ENCODE assay signal across 19 cellular contexts in the genomic region with DNA sequence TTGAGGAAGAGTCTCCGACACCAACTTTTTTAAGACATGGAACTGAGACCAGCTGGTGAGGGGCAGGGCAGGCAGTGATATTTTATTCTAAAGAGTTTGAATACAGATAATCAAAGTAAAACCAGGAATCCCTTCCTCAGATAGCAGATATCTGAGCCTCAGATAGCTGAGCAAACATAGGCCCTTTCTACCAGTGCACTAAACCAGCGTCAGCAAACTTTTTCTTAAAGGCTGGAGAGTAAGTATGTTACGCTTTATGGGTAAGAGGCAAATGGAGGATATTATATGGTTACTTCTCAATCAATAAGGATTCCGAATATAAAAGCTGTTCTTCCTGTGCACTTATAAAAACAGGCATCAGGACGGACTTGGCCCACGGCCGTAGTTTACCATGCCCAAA.
A peak's percentile ranks its signal among the peaks of the same experiment; 100 is the strongest.
DNase-seq lines count a peak whose midpoint lies in the region; ATAC-seq and TF ChIP-seq lines count a peak whose summit lies in the region.
"Had no signal": no experiment of that assay in that cellular context is flagged by ENCODE, and none has a peak within 500 bp of the region (broad histone marks: within the 10 kb centered on the region; RNA-seq: fewer than 3 reads in every experiment).

No MANE protein-coding gene starts in this region.

- no peak overlapping the region for H2BK120ac ChIP-seq in IMR-90 (ENCODE audit: low read depth, low read length)

- H3K4me1 ChIP-seq in IMR-90 (ENCODE audit: control insufficient read depth, insufficient read depth, low read length) (peaks cover 10% of the 10 kb centered on the region; the same call in 1 of the 2 replicates), hepatocyte (ENCODE audit: insufficient read depth) (peaks cover 16% of the 10 kb centered on the region), mucosa of descending colon (ENCODE audit: low read depth) (peaks cover 12% of the 10 kb centered on the region)

- H3K9me2 ChIP-seq in hepatocyte (replicated peaks; ENCODE audit: insufficient read depth): no peaks in the 10 kb centered on the region

- H3K9ac ChIP-seq in IMR-90 (ENCODE audit: low read depth, low read length): no peak overlapping the region
- H3K9ac ChIP-seq: BLaER1 had no signal

- TF ChIP-seq CTCF in IMR-90 (conservative IDR thresholded peaks at IDR 0.05; ENCODE audit: low read depth, low read length): no peak
- no peak for TF ChIP-seq CTCF in hepatocyte (IDR thresholded peaks at IDR 0.05; ENCODE audit: poor library complexity)
- no peak for TF ChIP-seq CTCF in mucosa of descending colon (IDR thresholded peaks at IDR 0.05)
- TF ChIP-seq CTCF in type B pancreatic cell (conservative IDR thresholded peaks at IDR 0.05): no peak
- TF ChIP-seq CTCF in foreskin fibroblast (IDR thresholded peaks at IDR 0.05; ENCODE audit: low read depth, low read length): no peak
- no peak for TF ChIP-seq CTCF in osteocyte (IDR thresholded peaks at IDR 0.05)

- 0 out of 2 replicates have a peak overlapping the region, but pooled peaks have one; percentile 5 for H2BK20ac ChIP-seq in IMR-90 (ENCODE audit: low read depth, low read length)

- H3K79me2 ChIP-seq in hepatocyte: no peaks in the 10 kb centered on the region

- no peaks in the 10 kb centered on the region for H3K27me3 ChIP-seq in IMR-90 (ENCODE audit: control insufficient read depth, insufficient read depth, low read length)
- no peaks in the 10 kb centered on the region for H3K27me3 ChIP-seq in hepatocyte
- H3K27me3 ChIP-seq: BLaER1 had no signal

- H3K79me1 ChIP-seq in IMR-90 (ENCODE audit: low read depth in 1 of 2, low read length in 2 of 2): no peaks in the 10 kb centered on the region

- H2BK15ac ChIP-seq in IMR-90 (ENCODE audit: low read depth, low read length): no peak overlapping the region

- H3K9me3 Mint-ChIP-seq in type B pancreatic cell (no peaks in the 10 kb centered on the region), osteocyte (ENCODE audit: unreplicated experiment) (peaks cover 4% of the 10 kb centered on the region)
- H3K9me3 Mint-ChIP-seq: H9 had no signal

- no peak overlapping the region for H3K27ac ChIP-seq in IMR-90 (ENCODE audit: insufficient read depth, low read length)
- peak overlapping the region; percentile 50 for H3K27ac ChIP-seq in hepatocyte
- H3K27ac ChIP-seq: 22Rv1, BLaER1, C4-2B had no signal

- POLR2A ChIA-PET in IMR-90 (lab: Charles Lee; ENCODE audit: unreplicated experiment): no interaction called here

- H2AK5ac ChIP-seq in IMR-90 (ENCODE audit: low read depth, low read length): no peak overlapping the region

- no peak overlapping the region for H2BK5ac ChIP-seq in IMR-90 (ENCODE audit: low read depth, low read length, poor library complexity, severe bottlenecking)

- intact Hi-C loops in IMR-90 (cut with micrococcal nuclease): no loop called here
- intact Hi-C loops in mucosa of descending colon (cut with DNase I, micrococcal nuclease): no loop called here

- H3K27me3 Mint-ChIP-seq in type B pancreatic cell (no peaks in the 10 kb centered on the region), osteocyte (ENCODE audit: unreplicated experiment) (no peaks in the 10 kb centered on the region)
- H3K27me3 Mint-ChIP-seq: B cell; CD4-positive, CD25-positive, alpha-beta regulatory T cell had no signal

- no peak overlapping the region for H2AK9ac ChIP-seq in IMR-90 (replicated peaks; ENCODE audit: low read depth, low read length, poor library complexity)

- no peak overlapping the region for H4K5ac ChIP-seq in IMR-90 (ENCODE audit: low read depth, low read length)

- H3K23ac ChIP-seq in IMR-90 (ENCODE audit: low read depth, low read length): no peak overlapping the region

- H4K20me1 ChIP-seq in IMR-90 (ENCODE audit: insufficient read depth, low read length): no peaks in the 10 kb centered on the region
- H4K20me1 ChIP-seq in hepatocyte (ENCODE audit: insufficient read depth, poor library complexity, severe bottlenecking): no peaks in the 10 kb centered on the region
- H4K20me1 ChIP-seq: BLaER1 had no signal

- no peak for TF ChIP-seq POLR2A in IMR-90 (IDR thresholded peaks at IDR 0.05; ENCODE audit: low read depth, low read length)

- ATAC-seq in IMR-90 (ENCODE audit: low read depth) (no peak), mucosa of descending colon (peak; percentile 57)
- ATAC-seq: CD8-positive, alpha-beta T cell; GM23338; HCT116 had no signal

- no peak overlapping the region for H3K18ac ChIP-seq in IMR-90 (ENCODE audit: low read depth, low read length)

- no peak overlapping the region for H4K91ac ChIP-seq in IMR-90 (ENCODE audit: insufficient read depth, low read depth, low read length)

- H4K8ac ChIP-seq in IMR-90 (ENCODE audit: low read depth in 2 of 2, low read length in 2 of 2): no peak overlapping the region

- CTCF ChIA-PET in IMR-90 (lab: Yijun Ruan, JAX): no interaction called here

- peak overlapping the region; percentile 5 for H3K27ac Mint-ChIP-seq in type B pancreatic cell
- no peak overlapping the region for H3K27ac Mint-ChIP-seq in osteocyte (ENCODE audit: unreplicated experiment)
- H3K27ac Mint-ChIP-seq: B cell; CD4-positive, CD25-positive, alpha-beta regulatory T cell; CD8-positive, alpha-beta T cell; GM23338 had no signal

- H3K9me1 ChIP-seq in IMR-90 (ENCODE audit: insufficient read depth, low read length): peaks cover 5% of the 10 kb centered on the region

- no peak overlapping the region for H3K56ac ChIP-seq in IMR-90 (ENCODE audit: extremely low read depth, insufficient read depth, low read length)

- no peak overlapping the region for H3K14ac ChIP-seq in IMR-90 (replicated peaks; ENCODE audit: low read depth, low read length)

- H3K4me2 ChIP-seq in IMR-90 (ENCODE audit: low read depth, low read length) (no peak overlapping the region), hepatocyte (peak overlapping the region; percentile 42)
- H3K4me2 ChIP-seq: BLaER1, GM23338 had no signal

- H3K4me3 ChIP-seq in IMR-90 (ENCODE audit: insufficient read depth, low read depth, low read length) (no peak overlapping the region), hepatocyte (no peak overlapping the region), mucosa of descending colon (no peak overlapping the region), foreskin fibroblast (ENCODE audit: low read depth in 1 of 2, low read length in 2 of 2) (no peak overlapping the region)
- H3K4me3 ChIP-seq: BLaER1, GM23338 had no signal

- no peaks in the 10 kb centered on the region for H3K36me3 Mint-ChIP-seq in type B pancreatic cell
- peaks cover under 1% of the 10 kb centered on the region for H3K36me3 Mint-ChIP-seq in osteocyte (ENCODE audit: unreplicated experiment)
- H3K36me3 Mint-ChIP-seq: CD4-positive, CD25-positive, alpha-beta regulatory T cell; CD8-positive, alpha-beta T cell had no signal

- H3K36me3 ChIP-seq in IMR-90 (ENCODE audit: control insufficient read depth, insufficient read depth, low read length): no peaks in the 10 kb centered on the region
- H3K36me3 ChIP-seq in hepatocyte (replicated peaks; ENCODE audit: insufficient read depth, low read depth): no peaks in the 10 kb centered on the region
- no peaks in the 10 kb centered on the region for H3K36me3 ChIP-seq in mucosa of descending colon (ENCODE audit: low read depth)
- H3K36me3 ChIP-seq: BLaER1 had no signal

- H3K4me3 Mint-ChIP-seq in type B pancreatic cell: no peak overlapping the region
- H3K4me3 Mint-ChIP-seq in osteocyte (ENCODE audit: unreplicated experiment): no peak overlapping the region
- H3K4me3 Mint-ChIP-seq: B cell; CD4-positive, CD25-positive, alpha-beta regulatory T cell; CD8-positive, alpha-beta T cell; GM23338; H9 had no signal

- no CpG with 5 or more reads among the region's 7 CpGs for WGBS in IMR-90 (ENCODE audit: extremely low coverage in 2 of 2, insufficient read length in 1 of 2), 2 experiments
- WGBS in hepatocyte (ENCODE audit: low lambda C conversion rate, missing lambda C conversion rate): 64% methylated on average over 7 of the region's 7 CpGs

- dilution Hi-C loops in IMR-90 (cut with HindIII; ENCODE audit: low sequenced_read_pairs, unreplicated experiment): no loop called here

- TF ChIP-seq RAD21 in IMR-90 (IDR thresholded peaks at IDR 0.05; ENCODE audit: low read length): no peak

- DNase-seq in IMR-90: no peak
- DNase-seq in hepatocyte (ENCODE audit: low spot score): no peak
- DNase-seq in mucosa of descending colon: no peak
- DNase-seq in type B pancreatic cell (ENCODE audit: extremely low spot score, unreplicated experiment): no peak
- no peak for DNase-seq in stimulated activated CD4-positive, alpha-beta T cell treated with anti-CD3 and anti-CD28 coated beads, Interleukin-1b, Interleukin-23, amount 100 ng/mL, for 48 hours
- DNase-seq in foreskin fibroblast: no peak
- no peak for DNase-seq in osteocyte (ENCODE audit: extremely low spot score, unreplicated experiment)
- DNase-seq: Caco-2; CD4-positive, CD25-positive, alpha-beta regulatory T cell; CD8-positive, alpha-beta T cell; DMS153; DND-41; H9 had no signal

- no peak overlapping the region for H3K4ac ChIP-seq in IMR-90 (ENCODE audit: low read depth, low read length)

- H3K4me1 Mint-ChIP-seq in type B pancreatic cell (ENCODE audit: unreplicated experiment) (peaks cover 10% of the 10 kb centered on the region), osteocyte (ENCODE audit: unreplicated experiment) (peaks cover 23% of the 10 kb centered on the region)
- H3K4me1 Mint-ChIP-seq: B cell; CD4-positive, CD25-positive, alpha-beta regulatory T cell; GM23338 had no signal

- H2AFZ ChIP-seq in IMR-90 (replicated peaks; ENCODE audit: low read length, poor library complexity) (no peak overlapping the region), hepatocyte (no peak overlapping the region)
- H2AFZ ChIP-seq: GM23338 had no signal

- H3K9me3 ChIP-seq in IMR-90 (ENCODE audit: control insufficient read depth, insufficient read depth, low read length) (no peaks in the 10 kb centered on the region), hepatocyte (ENCODE audit: low read depth) (no peaks in the 10 kb centered on the region), mucosa of descending colon (no peaks in the 10 kb centered on the region)
- H3K9me3 ChIP-seq: BLaER1 had no signal

- no TSS peak for BruUV-seq in IMR-90 (replicated peaks; lab: Mats Ljungman, UMichigan)

- in situ Hi-C loops in IMR-90 (cut with MboI; ENCODE audit: low sequenced_read_pairs): no loop called here

TF ChIP-seq in IMR-90, 13 proteins besides CTCF, POLR2A, EP300 and RAD21 (continues in another document):
- TF ChIP-seq CEBPB (IDR thresholded peaks at IDR 0.05; ENCODE audit: low read depth, low read length): no peak
- TF ChIP-seq CHD1 (IDR thresholded peaks at IDR 0.05; ENCODE audit: low read depth, low read length): no peak
- TF ChIP-seq MXI1 (IDR thresholded peaks at IDR 0.05; ENCODE audit: borderline replicate concordance, low read depth, low read length): no peak
- no peak for TF ChIP-seq RFX5 (IDR thresholded peaks at IDR 0.05; ENCODE audit: low read depth, low read length)
- TF ChIP-seq, protein P1, sequence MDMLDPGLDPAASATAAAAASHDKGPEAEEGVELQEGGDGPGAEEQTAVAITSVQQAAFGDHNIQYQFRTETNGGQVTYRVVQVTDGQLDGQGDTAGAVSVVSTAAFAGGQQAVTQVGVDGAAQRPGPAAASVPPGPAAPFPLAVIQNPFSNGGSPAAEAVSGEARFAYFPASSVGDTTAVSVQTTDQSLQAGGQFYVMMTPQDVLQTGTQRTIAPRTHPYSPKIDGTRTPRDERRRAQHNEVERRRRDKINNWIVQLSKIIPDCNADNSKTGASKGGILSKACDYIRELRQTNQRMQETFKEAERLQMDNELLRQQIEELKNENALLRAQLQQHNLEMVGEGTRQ (IDR thresholded peaks at IDR 0.05; ENCODE audit: low read depth, low read length): no peak
